20 cellular contexts compared by ENCODE assay signal in genomic region chr9:137116728-137117127, GRCh38. TPM values are rescaled to one million over a fixed set of nuclear protein-coding genes. Genes with fewer than 3 reads are reported as not detected.
DNase-seq lines count a peak whose midpoint lies in the region; ATAC-seq and TF ChIP-seq lines count a peak whose summit lies in the region.
"Had no signal": no experiment of that assay in that cellular context is flagged by ENCODE, and none has a peak within 500 bp of the region (broad histone marks: within the 10 kb centered on the region; RNA-seq: fewer than 3 reads in every experiment).

No MANE protein-coding gene starts in this region.

- H4K91ac ChIP-seq in neuronal stem cell (ENCODE audit: low read depth, low read length, poor library complexity): no peak overlapping the region

- no peaks in the 10 kb centered on the region for H3K4me1 Mint-ChIP-seq in CD4-positive, alpha-beta T cell (ENCODE audit: low read depth)
- peaks cover 5 to 13% (median 5%) of the 10 kb centered on the region in 3 donors for H3K4me1 Mint-ChIP-seq in T-cell

- TF ChIP-seq CTCF in CD4-positive, alpha-beta T cell (IDR thresholded peaks at IDR 0.05): no peak
- TF ChIP-seq CTCF in heart left ventricle (IDR thresholded peaks at IDR 0.05): no peak

- H3K4me2 ChIP-seq in neuronal stem cell (ENCODE audit: insufficient read depth, low read length, poor library complexity, severe bottlenecking) (no peak overlapping the region), mesendoderm (ENCODE audit: low read length) (no peak overlapping the region)

- H3K4ac ChIP-seq in neuronal stem cell (ENCODE audit: low read length) (no peak overlapping the region), mesendoderm (ENCODE audit: low read depth, low read length) (no peak overlapping the region)

- no peaks in the 10 kb centered on the region for H3K27me3 ChIP-seq in CD4-positive, alpha-beta T cell (ENCODE audit: control insufficient read depth, insufficient read depth, low read length)
- no peaks in the 10 kb centered on the region for H3K27me3 ChIP-seq in heart left ventricle
- peaks cover 0 to 34% (median 5%) of the 10 kb centered on the region in 3 experiments for H3K27me3 ChIP-seq in neuronal stem cell (ENCODE audit: control insufficient read depth in 3 of 3, insufficient read depth in 3 of 3, low read depth in 1 of 3, low read length in 3 of 3)
- H3K27me3 ChIP-seq in mesendoderm (ENCODE audit: insufficient read depth, low read length, poor library complexity): peaks cover 15% of the 10 kb centered on the region
- H3K27me3 ChIP-seq: esophagus muscularis mucosa had no signal

- intact Hi-C loops in CD4-positive, alpha-beta T cell (cut with DNase I, micrococcal nuclease): loop anchor here in 1 of 2 experiments (5.0 kb wide), 1 partner anchor 121 kb away; no protein-coding TSS in a partner anchor
- intact Hi-C loops in heart left ventricle (cut with DNase I): loop anchor here in 2 of 10 donors (5.0 to 10.0 kb wide), 3 partner anchors 68 to 121 kb away; partner anchors contain the start of genes ANAPC2 (in 1 of the 2), CYSRT1 (in 1 of the 2), RNF224 (in 1 of the 2) and SSNA1 (in 1 of the 2)

- peaks cover 0 to 17% (median 9%) of the 10 kb centered on the region in 9 donors for H3K36me3 ChIP-seq in heart left ventricle
- no peaks in the 10 kb centered on the region for H3K36me3 ChIP-seq in neuronal stem cell (replicated peaks in 1 of 2; ENCODE audit: control insufficient read depth in 2 of 2, insufficient read depth in 2 of 2, low read length in 2 of 2)
- H3K36me3 ChIP-seq in mesendoderm (ENCODE audit: control insufficient read depth, insufficient read depth, low read length): no peaks in the 10 kb centered on the region
- H3K36me3 ChIP-seq: SJSA1 had no signal

- H3K79me1 ChIP-seq in neuronal stem cell (ENCODE audit: low read depth, low read length) (no peaks in the 10 kb centered on the region), mesendoderm (ENCODE audit: low read length) (no peaks in the 10 kb centered on the region)

- H3K23ac ChIP-seq in neuronal stem cell (ENCODE audit: low read depth, low read length, poor library complexity): no peak overlapping the region
- no peak overlapping the region for H3K23ac ChIP-seq in mesendoderm (ENCODE audit: low read length)

- no peak overlapping the region for H3K27ac ChIP-seq in CD4-positive, alpha-beta T cell (ENCODE audit: low read depth, low read length)
- H3K27ac ChIP-seq in heart left ventricle: peak overlapping the region in 11 of 12 donors; percentile 50 to 90 (median 73)
- no peak overlapping the region for H3K27ac ChIP-seq in neuronal stem cell (replicated peaks; ENCODE audit: low read length)
- H3K27ac ChIP-seq in mesendoderm (ENCODE audit: low read depth, low read length): no peak overlapping the region
- H3K27ac ChIP-seq: esophagus muscularis mucosa, SJSA1 had no signal

- ATAC-seq in CD4-positive, alpha-beta T cell (ENCODE audit: poor library complexity): no peak
- ATAC-seq in T-cell (replicated peaks in 1 of 4) (no peak), heart left ventricle (peak in 3 of 4 donors; percentile 11 to 23 (median 21)), GM21737 (IDR thresholded peaks at IDR 0.05; ENCODE audit: unreplicated experiment) (no peak)
- ATAC-seq: PC-3 had no signal

- H4K8ac ChIP-seq in neuronal stem cell (ENCODE audit: low read depth, low read length) (no peak overlapping the region), mesendoderm (ENCODE audit: low read depth, low read length) (no peak overlapping the region)

- H2BK15ac ChIP-seq in neuronal stem cell (ENCODE audit: low read length): no peak overlapping the region
- H2BK15ac ChIP-seq in mesendoderm (replicated peaks; ENCODE audit: low read depth): no peak overlapping the region

- POLR2A ChIA-PET in CD4-positive, alpha-beta T cell (lab: Charles Lee): no interaction called here
- POLR2A ChIA-PET in T-cell (lab: Charles Lee): no interaction called here

- H2BK120ac ChIP-seq in neuronal stem cell (ENCODE audit: low read depth, low read length) (no peak overlapping the region), mesendoderm (ENCODE audit: low read depth, low read length) (no peak overlapping the region)

- H2BK5ac ChIP-seq in neuronal stem cell (ENCODE audit: low read length) (no peak overlapping the region), mesendoderm (ENCODE audit: low read length) (no peak overlapping the region)

- CTCF ChIA-PET in CD4-positive, alpha-beta T cell (lab: Charles Lee): no interaction called here
- CTCF ChIA-PET in T-cell (lab: Charles Lee): interaction anchor here in 1 of 2 donors (1.0 kb wide), 1 partner anchor 21 kb away, joined by 3 read pairs; no protein-coding TSS in a partner anchor

- H3K27ac Mint-ChIP-seq in CD4-positive, alpha-beta T cell: no peak overlapping the region
- no peak overlapping the region for H3K27ac Mint-ChIP-seq in T-cell
- H3K27ac Mint-ChIP-seq: activated B cell treated with CpG ODN at 0.5 μM for 24 hours had no signal

- no peak overlapping the region for H3K18ac ChIP-seq in neuronal stem cell (ENCODE audit: low read length)
- no peak overlapping the region for H3K18ac ChIP-seq in mesendoderm (ENCODE audit: low read length)

- WGBS in heart left ventricle, 4 donors: 35 to 43% (median 38%) methylated on average over 15 to 17 of the region's 17 CpGs
- WGBS in neuronal stem cell (ENCODE audit: extremely low coverage in 2 of 2, insufficient read length in 2 of 2, insufficient replicate concordance in 1 of 2), 2 donors: no CpG with 5 or more reads among the region's 17 CpGs
- no CpG with 5 or more reads among the region's 17 CpGs for WGBS in mesendoderm (ENCODE audit: extremely low coverage, insufficient coverage, low lambda C conversion rate)

- H3K27me3 Mint-ChIP-seq in CD4-positive, alpha-beta T cell: no peaks in the 10 kb centered on the region
- no peaks in the 10 kb centered on the region for H3K27me3 Mint-ChIP-seq in T-cell
- H3K27me3 Mint-ChIP-seq: activated B cell treated with CpG ODN at 0.5 μM for 24 hours had no signal

- no peak overlapping the region for H2BK12ac ChIP-seq in neuronal stem cell (ENCODE audit: low read length)

- H3K14ac ChIP-seq in neuronal stem cell (ENCODE audit: low read length): no peak overlapping the region

- H2AFZ ChIP-seq in neuronal stem cell (ENCODE audit: low read length): peak overlapping the region; percentile 43

- DNase-seq in CD4-positive, alpha-beta T cell: no peak
- DNase-seq in T-cell (no peak), heart left ventricle (peak in 1 of 5 donors; percentile 61), neuronal stem cell (ENCODE audit: low spot score) (no peak), iPS-NIHi11 (ENCODE audit: low spot score) (no peak), mesendoderm (no peak)
- no peak for DNase-seq in effector CD8-positive, alpha-beta T cell (lab: John Stamatoyannopoulos, UW)
- DNase-seq: activated B cell treated with CpG ODN at 0.5 μM for 24 hours, EL, glutamatergic neuron, immature natural killer cell, KG1, NCI-H1694, NCI-H774, PC-3 had no signal

- no peak overlapping the region for H4K5ac ChIP-seq in mesendoderm (ENCODE audit: low read length)

- no peak overlapping the region for H3K4me3 ChIP-seq in heart left ventricle
- H3K4me3 ChIP-seq in neuronal stem cell (ENCODE audit: low read length in 2 of 2): no peak overlapping the region
- H3K4me3 ChIP-seq in mesendoderm (ENCODE audit: low read length): no peak overlapping the region
- H3K4me3 ChIP-seq: esophagus muscularis mucosa, lung, SJSA1, thoracic aorta had no signal

- no peak overlapping the region for H3K9ac ChIP-seq in neuronal stem cell (ENCODE audit: low read depth, low read length, poor library complexity)
- H3K9ac ChIP-seq in mesendoderm (ENCODE audit: low read length): no peak overlapping the region

- no peaks in the 10 kb centered on the region for H3K9me3 Mint-ChIP-seq in CD4-positive, alpha-beta T cell
- H3K9me3 Mint-ChIP-seq in T-cell: no peaks in the 10 kb centered on the region
- H3K9me3 Mint-ChIP-seq: activated B cell treated with CpG ODN at 0.5 μM for 24 hours, immature natural killer cell had no signal

- H3K4me3 Mint-ChIP-seq in CD4-positive, alpha-beta T cell: peak overlapping the region; percentile 65
- peak overlapping the region in 2 of 3 donors; percentile 13 to 18 for H3K4me3 Mint-ChIP-seq in T-cell
- H3K4me3 Mint-ChIP-seq: activated B cell treated with CpG ODN at 0.5 μM for 24 hours had no signal

- H3K79me2 ChIP-seq in mesendoderm (ENCODE audit: control insufficient read depth, insufficient read depth, low read length): no peaks in the 10 kb centered on the region

- peaks cover 8% of the 10 kb centered on the region for H3K36me3 Mint-ChIP-seq in CD4-positive, alpha-beta T cell (ENCODE audit: low read depth)
- H3K36me3 Mint-ChIP-seq in T-cell: no peaks in the 10 kb centered on the region
- H3K36me3 Mint-ChIP-seq: immature natural killer cell had no signal

- no peaks in the 10 kb centered on the region for H3K9me3 ChIP-seq in CD4-positive, alpha-beta T cell (ENCODE audit: control insufficient read depth, low read length)
- H3K9me3 ChIP-seq in heart left ventricle (no peaks in the 10 kb centered on the region), neuronal stem cell (replicated peaks in 1 of 2; ENCODE audit: control insufficient read depth in 2 of 2, insufficient read depth in 1 of 2, low read depth in 1 of 2, low read length in 2 of 2) (no peaks in the 10 kb centered on the region)
- H3K9me3 ChIP-seq: esophagus muscularis mucosa, SJSA1, thoracic aorta had no signal

- H2AK5ac ChIP-seq in neuronal stem cell (ENCODE audit: low read depth, low read length): no peak overlapping the region
- no peak overlapping the region for H2AK5ac ChIP-seq in mesendoderm (ENCODE audit: low read length)

- no peak overlapping the region for H3K56ac ChIP-seq in mesendoderm (ENCODE audit: low read length)

- no peak for TF ChIP-seq POLR2A in heart left ventricle (IDR thresholded peaks at IDR 0.05)

- H3K4me1 ChIP-seq in heart left ventricle (peaks cover 0 to 45% (median 23%) of the 10 kb centered on the region in 12 donors), neuronal stem cell (ENCODE audit: control insufficient read depth in 2 of 2, insufficient read depth in 1 of 2, low read depth in 1 of 2, low read length in 2 of 2) (peaks cover 0 to 14% of the 10 kb centered on the region in 2 donors), mesendoderm (ENCODE audit: control insufficient read depth, low read depth, low read length) (no peaks in the 10 kb centered on the region)

RNA-seq across cellular contexts. Expression of gene DPP7, which starts 2.2 kb away (rescaled TPM):
- total RNA-seq in CD4-positive, alpha-beta T cell: 100 to 1,000 TPM; 344 to 349 TPM
- total RNA-seq in T-cell: 100 to 1,000 TPM; 246 to 469 (median 425) TPM
- total RNA-seq in heart left ventricle: 100 to 1,000 TPM in 8 of 9 donors, 10 to 100 TPM in 1; 96.6 to 137 (median 119) TPM
- 100 to 1,000 TPM; 112 to 260 TPM for polyA plus RNA-seq in heart left ventricle
- polyA plus RNA-seq in neuronal stem cell (2013, experiment 1 of 2): 34.8 TPM
- 32.9 TPM for polyA plus RNA-seq in neuronal stem cell (2013, experiment 2 of 2)
- polyA plus RNA-seq in mesendoderm (2013, experiment 1 of 2): 2.1 TPM
- polyA plus RNA-seq in mesendoderm (2013, experiment 2 of 2): 2.4 TPM

RNA-seq across cellular contexts. Expression of gene GRIN1, which starts 22.2 kb away (rescaled TPM):
- not detected for total RNA-seq in CD4-positive, alpha-beta T cell
- total RNA-seq in T-cell: not detected
- not detected for total RNA-seq in heart left ventricle
- under 1 TPM in 1 of 2 donors, not detected in 1; 0.10 TPM for polyA plus RNA-seq in heart left ventricle
- polyA plus RNA-seq in neuronal stem cell (2013, experiment 1 of 2): 0.20 TPM
- 0.07 TPM for polyA plus RNA-seq in neuronal stem cell (2013, experiment 2 of 2)
- 0.14 TPM for polyA plus RNA-seq in mesendoderm (2013, experiment 1 of 2)
- 0.08 TPM for polyA plus RNA-seq in mesendoderm (2013, experiment 2 of 2)
- total RNA-seq: SJSA1, thoracic aorta had no signal
- polyA plus RNA-seq: immature natural killer cell had no signal

RNA-seq across cellular contexts. Expression of gene MAN1B1, which starts 29.9 kb away (rescaled TPM):
- 10 to 100 TPM; 60.9 to 66.9 TPM for total RNA-seq in CD4-positive, alpha-beta T cell
- 10 to 100 TPM; 62.0 to 91.5 (median 84.8) TPM for total RNA-seq in T-cell
- 10 to 100 TPM; 17.6 to 40.6 (median 21.7) TPM for total RNA-seq in heart left ventricle
- polyA plus RNA-seq in heart left ventricle: 10 to 100 TPM; 26.7 to 29.5 TPM
- 23.6 TPM for polyA plus RNA-seq in neuronal stem cell (2013, experiment 1 of 2)
- 22.2 TPM for polyA plus RNA-seq in neuronal stem cell (2013, experiment 2 of 2)
- 17.9 TPM for polyA plus RNA-seq in mesendoderm (2013, experiment 1 of 2)
- polyA plus RNA-seq in mesendoderm (2013, experiment 2 of 2): 17.2 TPM

RNA-seq across cellular contexts. Expression of gene UAP1L1, which starts 39.4 kb away (rescaled TPM):
- 1 to 10 TPM; 6.5 to 6.8 TPM for total RNA-seq in CD4-positive, alpha-beta T cell
- 10 to 100 TPM; 11.3 to 32.8 (median 19.3) TPM for total RNA-seq in T-cell
- 10 to 100 TPM in 4 of 9 donors, 1 to 10 TPM in 5; 5.9 to 15.1 (median 9.4) TPM for total RNA-seq in heart left ventricle
- polyA plus RNA-seq in heart left ventricle: 10 to 100 TPM in 1 of 2 donors, 1 to 10 TPM in 1; 3.9 to 12.4 TPM
- 0.17 TPM for polyA plus RNA-seq in neuronal stem cell (2013, experiment 1 of 2)
- polyA plus RNA-seq in neuronal stem cell (2013, experiment 2 of 2): 0.19 TPM
- polyA plus RNA-seq in mesendoderm (2013, experiment 1 of 2): 0.67 TPM
- 0.63 TPM for polyA plus RNA-seq in mesendoderm (2013, experiment 2 of 2)

RNA-seq across cellular contexts. Expression of gene SAPCD2, which starts 46.4 kb away (rescaled TPM):
- total RNA-seq in CD4-positive, alpha-beta T cell: under 1 TPM; 0.17 to 0.19 TPM
- total RNA-seq in T-cell (1 to 10 TPM in 1 of 5 donors, under 1 TPM in 4; 0.33 to 1.0 (median 0.83) TPM), heart left ventricle (1 to 10 TPM in 1 of 9 donors, under 1 TPM in 8; 0.09 to 2.0 (median 0.20) TPM)
- under 1 TPM; 0.15 to 0.22 TPM for polyA plus RNA-seq in heart left ventricle
- 15.6 TPM for polyA plus RNA-seq in neuronal stem cell (2013, experiment 1 of 2)
- 16.0 TPM for polyA plus RNA-seq in neuronal stem cell (2013, experiment 2 of 2)
- polyA plus RNA-seq in mesendoderm (2013, experiment 1 of 2): 14.2 TPM
- 14.5 TPM for polyA plus RNA-seq in mesendoderm (2013, experiment 2 of 2)

Comparison
In these comparisons a context has a peak if more than half of its experiments do, and no peak if none do; other contexts are left out.
1. ATAC-seq: peak in heart left ventricle (3 of 4); none in CD4-positive, alpha-beta T cell (single experiment), T-cell (0 of 4) and GM21737 (single experiment).
2. H3K27ac ChIP-seq: peak in heart left ventricle (11 of 12); none in CD4-positive, alpha-beta T cell (single experiment), neuronal stem cell (single experiment) and mesendoderm (single experiment).